In the genomic region with DNA sequence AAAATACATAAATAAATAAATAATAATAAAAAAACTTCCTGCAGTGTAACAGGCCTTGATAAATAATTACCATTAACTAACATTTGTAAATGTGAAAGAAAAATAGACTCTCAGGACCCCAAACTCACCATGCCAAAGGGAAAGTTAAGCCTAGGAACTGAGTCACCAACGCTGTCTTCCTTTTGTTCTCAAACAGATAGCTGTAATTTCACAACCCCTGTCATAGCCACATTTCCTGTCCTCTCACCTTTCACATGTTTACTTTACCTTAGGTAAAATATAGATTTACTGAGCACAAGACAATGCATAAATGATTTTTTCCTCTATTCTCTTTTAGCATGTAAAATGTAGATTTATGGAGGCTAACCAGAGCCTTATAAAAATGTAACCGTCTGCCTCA, we compare ENCODE assay signal across 25 cellular contexts. TPM values are rescaled to one million over a fixed set of nuclear protein-coding genes. Genes with fewer than 3 reads are reported as not detected.
DNase-seq lines count a peak whose midpoint lies in the region; ATAC-seq and TF ChIP-seq lines count a peak whose summit lies in the region.
"Had no signal": no experiment of that assay in that cellular context is flagged by ENCODE, and none has a peak within 500 bp of the region (broad histone marks: within the 10 kb centered on the region; RNA-seq: fewer than 3 reads in every experiment).

No MANE protein-coding gene starts in this region.

- H3K4me3 Mint-ChIP-seq in activated CD4-positive, alpha-beta T cell treated with anti-CD3 and anti-CD28 coated beads, Interleukin-2, amount 10 ng/mL, durations not matched to agents 7 days and 5 days: no peak overlapping the region
- no peak overlapping the region for H3K4me3 Mint-ChIP-seq in activated CD8-positive, alpha-beta T cell treated with anti-CD3 and anti-CD28 coated beads for 36 hours
- no peak overlapping the region for H3K4me3 Mint-ChIP-seq in stimulated activated naive B cell treated with anti-CD40 and anti-IgM and Interleukin-4, amounts not matched to agents 10 μg/mL and 1 μg/mL and 100 μg/mL, for 72 hours
- H3K4me3 Mint-ChIP-seq: CD4-positive, alpha-beta memory T cell; natural killer cell; type B pancreatic cell had no signal

- peak; percentile 15 for DNase-seq in activated CD4-positive, alpha-beta T cell treated with anti-CD3 and anti-CD28 coated beads, Interleukin-2, amount 10 ng/mL, durations not matched to agents 7 days and 5 days
- no peak for DNase-seq in activated CD4-positive, alpha-beta T cell treated with anti-CD3 and anti-CD28 coated beads, Interleukin-2, amount 50 U/mL, for 1 hour
- DNase-seq in Daoy (ENCODE audit: low read depth) (peak; percentile 13), fibroblast of pulmonary artery (ENCODE audit: low read depth) (peak; percentile 7), medulla oblongata (ENCODE audit: extremely low spot score) (no peak)
- peak; percentile 23 for DNase-seq in activated CD8-positive, alpha-beta T cell treated with anti-CD3 and anti-CD28 coated beads for 36 hours
- DNase-seq in stimulated activated naive B cell treated with anti-CD40 and anti-IgM and Interleukin-4, amounts not matched to agents 10 μg/mL and 1 μg/mL and 100 μg/mL, for 72 hours: no peak
- DNase-seq: activated CD4-positive, CD25-positive, alpha-beta regulatory T cell treated with anti-CD3 and anti-CD28 coated beads, Interleukin-2, amount 50 U/mL, for 72 hours; AML-193; body of pancreas; CD4-positive, alpha-beta memory T cell; DMS 273 treated with DMSO at 0.1 percent for 48 hours; GOT3; left ventricle myocardium superior; natural killer cell; NCI-H1105 treated with DMSO at 0.1 percent for 48 hours; NCI-H2029; NCI-H226; NCI-H748 treated with DMSO at 0.1 percent for 48 hours; occipital lobe had no signal

- H3K4me1 Mint-ChIP-seq in activated CD4-positive, alpha-beta T cell treated with anti-CD3 and anti-CD28 coated beads, Interleukin-2, amount 10 ng/mL, durations not matched to agents 7 days and 5 days: peaks cover 9% of the 10 kb centered on the region
- H3K4me1 Mint-ChIP-seq in activated CD8-positive, alpha-beta T cell treated with anti-CD3 and anti-CD28 coated beads for 36 hours (ENCODE audit: low read depth): peaks cover 10% of the 10 kb centered on the region
- H3K4me1 Mint-ChIP-seq in stimulated activated naive B cell treated with anti-CD40 and anti-IgM and Interleukin-4, amounts not matched to agents 10 μg/mL and 1 μg/mL and 100 μg/mL, for 72 hours: peaks cover 0 to 3% of the 10 kb centered on the region in 2 donors

- intact Hi-C loops in activated CD8-positive, alpha-beta T cell treated with anti-CD3 and anti-CD28 coated beads for 36 hours (cut with micrococcal nuclease): no loop called here

- CTCF ChIA-PET in activated CD4-positive, alpha-beta T cell treated with anti-CD3 and anti-CD28 coated beads, Interleukin-2, amount 10 ng/mL, durations not matched to agents 7 days and 5 days (lab: Charles Lee): interaction anchor here (1.2 to 2.1 kb wide), 3 partner anchors 9 to 38 kb away, joined by 4 to 8 read pairs (median 4); no protein-coding TSS in a partner anchor
- CTCF ChIA-PET in activated CD8-positive, alpha-beta T cell treated with anti-CD3 and anti-CD28 coated beads for 36 hours (lab: Charles Lee): interaction anchor here (0.9 to 1.7 kb wide), 3 partner anchors 23 to 39 kb away, joined by 3 to 9 read pairs (median 3); a partner anchor contains a TSS

- H3K36me3 Mint-ChIP-seq in activated CD4-positive, alpha-beta T cell treated with anti-CD3 and anti-CD28 coated beads, Interleukin-2, amount 10 ng/mL, durations not matched to agents 7 days and 5 days (ENCODE audit: low read depth): peaks cover 6% of the 10 kb centered on the region
- peaks cover 4% of the 10 kb centered on the region for H3K36me3 Mint-ChIP-seq in activated CD8-positive, alpha-beta T cell treated with anti-CD3 and anti-CD28 coated beads for 36 hours (ENCODE audit: low read depth)
- peaks cover 8 to 11% of the 10 kb centered on the region in 2 donors for H3K36me3 Mint-ChIP-seq in stimulated activated naive B cell treated with anti-CD40 and anti-IgM and Interleukin-4, amounts not matched to agents 10 μg/mL and 1 μg/mL and 100 μg/mL, for 72 hours
- H3K36me3 Mint-ChIP-seq: CD4-positive, alpha-beta memory T cell; natural killer cell; type B pancreatic cell had no signal

- TF ChIP-seq CTCF in activated CD8-positive, alpha-beta T cell treated with anti-CD3 and anti-CD28 coated beads for 36 hours (IDR thresholded peaks at IDR 0.05): no peak
- no peak for TF ChIP-seq CTCF in fibroblast of pulmonary artery (IDR thresholded peaks at IDR 0.05; ENCODE audit: low read length, missing control alignments)

- no peak overlapping the region for H3K4me3 ChIP-seq in fibroblast of pulmonary artery (replicated peaks; ENCODE audit: low read depth, low read length)
- H3K4me3 ChIP-seq: A549, body of pancreas, SJSA1 had no signal

- POLR2A ChIA-PET in activated CD4-positive, alpha-beta T cell treated with anti-CD3 and anti-CD28 coated beads, Interleukin-2, amount 10 ng/mL, durations not matched to agents 7 days and 5 days (lab: Charles Lee): no interaction called here
- POLR2A ChIA-PET in activated CD8-positive, alpha-beta T cell treated with anti-CD3 and anti-CD28 coated beads for 36 hours (lab: Charles Lee): no interaction called here

- peaks cover 12% of the 10 kb centered on the region for H3K9me3 Mint-ChIP-seq in activated CD4-positive, alpha-beta T cell treated with anti-CD3 and anti-CD28 coated beads, Interleukin-2, amount 10 ng/mL, durations not matched to agents 7 days and 5 days
- peaks cover 10% of the 10 kb centered on the region for H3K9me3 Mint-ChIP-seq in activated CD8-positive, alpha-beta T cell treated with anti-CD3 and anti-CD28 coated beads for 36 hours
- H3K9me3 Mint-ChIP-seq in stimulated activated naive B cell treated with anti-CD40 and anti-IgM and Interleukin-4, amounts not matched to agents 10 μg/mL and 1 μg/mL and 100 μg/mL, for 72 hours: peaks cover 6% of the 10 kb centered on the region in 2 donors
- H3K9me3 Mint-ChIP-seq: activated T-helper 2 cell treated with anti-CD3 and anti-CD28 coated beads, Interferon-gamma antibody, Interleukin-2, Interleukin-4, amounts not matched to agents 10 μg/mL and 5 μg/mL and 100 μg/mL, durations not matched to agents 14 hours and 24 hours and 36 hours; CD4-positive, alpha-beta memory T cell; natural killer cell; type B pancreatic cell had no signal

- no peak overlapping the region for H3K27ac Mint-ChIP-seq in activated CD4-positive, alpha-beta T cell treated with anti-CD3 and anti-CD28 coated beads, Interleukin-2, amount 10 ng/mL, durations not matched to agents 7 days and 5 days
- H3K27ac Mint-ChIP-seq in activated CD8-positive, alpha-beta T cell treated with anti-CD3 and anti-CD28 coated beads for 36 hours: no peak overlapping the region
- no peak overlapping the region for H3K27ac Mint-ChIP-seq in stimulated activated naive B cell treated with anti-CD40 and anti-IgM and Interleukin-4, amounts not matched to agents 10 μg/mL and 1 μg/mL and 100 μg/mL, for 72 hours
- H3K27ac Mint-ChIP-seq: CD4-positive, alpha-beta memory T cell; natural killer cell; type B pancreatic cell had no signal

- peak; percentile 94 for ATAC-seq in activated CD8-positive, alpha-beta T cell treated with anti-CD3 and anti-CD28 coated beads for 36 hours
- ATAC-seq in stimulated activated naive B cell treated with anti-CD40 and anti-IgM and Interleukin-4, amounts not matched to agents 10 μg/mL and 1 μg/mL and 100 μg/mL, for 72 hours (replicated peaks): no peak
- no peak for ATAC-seq in HG02970 (IDR thresholded peaks at IDR 0.05; ENCODE audit: low FRiP score, unreplicated experiment)
- ATAC-seq: A549, body of pancreas, left ventricle myocardium superior had no signal

- H3K27me3 Mint-ChIP-seq in activated CD4-positive, alpha-beta T cell treated with anti-CD3 and anti-CD28 coated beads, Interleukin-2, amount 10 ng/mL, durations not matched to agents 7 days and 5 days: peaks cover 4% of the 10 kb centered on the region
- no peaks in the 10 kb centered on the region for H3K27me3 Mint-ChIP-seq in activated CD8-positive, alpha-beta T cell treated with anti-CD3 and anti-CD28 coated beads for 36 hours
- H3K27me3 Mint-ChIP-seq in stimulated activated naive B cell treated with anti-CD40 and anti-IgM and Interleukin-4, amounts not matched to agents 10 μg/mL and 1 μg/mL and 100 μg/mL, for 72 hours: peaks cover 0 to 5% of the 10 kb centered on the region in 2 donors
- H3K27me3 Mint-ChIP-seq: CD4-positive, alpha-beta memory T cell; type B pancreatic cell had no signal

RNA-seq across cellular contexts. Expression of a gene that starts 35.9 kb away (rescaled TPM):
- total RNA-seq in activated CD4-positive, alpha-beta T cell treated with anti-CD3 and anti-CD28 coated beads, Interleukin-2, amount 10 ng/mL, durations not matched to agents 7 days and 5 days: 10 to 100 TPM; 56.4 to 56.6 TPM
- total RNA-seq in Daoy (2014; rRNA removed; shearing (Covaris generic)): 28.8 and 37.8 TPM in 2 replicates
- 10 to 100 TPM; 30.9 to 33.9 TPM for total RNA-seq in activated CD8-positive, alpha-beta T cell treated with anti-CD3 and anti-CD28 coated beads for 36 hours

Comparison
In these comparisons a context has a peak if more than half of its experiments do, and no peak if none do; other contexts are left out.
1. DNase-seq: peak in activated CD4-positive, alpha-beta T cell treated with anti-CD3 and anti-CD28 coated beads, Interleukin-2, amount 10 ng/mL, durations not matched to agents 7 days and 5 days (single experiment), Daoy (single experiment), activated CD8-positive, alpha-beta T cell treated with anti-CD3 and anti-CD28 coated beads for 36 hours (single experiment) and fibroblast of pulmonary artery (single experiment); none in activated CD4-positive, alpha-beta T cell treated with anti-CD3 and anti-CD28 coated beads, Interleukin-2, amount 50 U/mL, for 1 hour (single experiment), stimulated activated naive B cell treated with anti-CD40 and anti-IgM and Interleukin-4, amounts not matched to agents 10 μg/mL and 1 μg/mL and 100 μg/mL, for 72 hours (single experiment) and medulla oblongata (single experiment).